ENCODE assay signal across 25 cellular contexts in genomic region chr1:12246584-12246983, GRCh38.
"Had no signal": no experiment of that assay in that cellular context is flagged by ENCODE, and none has a peak within 500 bp of the region (broad histone marks: within the 10 kb centered on the region; RNA-seq: fewer than 3 reads in every experiment).

No MANE protein-coding gene starts in this region.

- H3K4me1 ChIP-seq: heart left ventricle, prostate gland, sigmoid colon, spleen had no signal

- ATAC-seq: gastroesophageal sphincter; heart left ventricle; left lobe of liver; mucosa of descending colon; right cardiac atrium; stimulated activated naive B cell treated with anti-CD40 and anti-IgM and Interleukin-4, amounts not matched to agents 10 μg/mL and 1 μg/mL and 100 μg/mL, for 72 hours had no signal

- H3K4me1 Mint-ChIP-seq: memory B cell had no signal

- H3K4me3 Mint-ChIP-seq: memory B cell; mesothelial cell of epicardium; naive B cell; nephron; stimulated activated naive B cell treated with anti-CD40 and anti-IgM and Interleukin-4, amounts not matched to agents 10 μg/mL and 1 μg/mL and 100 μg/mL, for 72 hours; stimulated activated naive CD8-positive, alpha-beta T cell treated with anti-CD3 and anti-CD28 coated beads, Interleukin-15, Interleukin-2, amounts not matched to agents 100 ng/mL and 50 ng/mL, for 24 hours had no signal

- H3K9me3 ChIP-seq: gastroesophageal sphincter, heart left ventricle, mucosa of descending colon, prostate gland, sigmoid colon, spleen, vagina had no signal

- H3K27ac Mint-ChIP-seq: memory B cell; mesothelial cell of epicardium; stimulated activated naive B cell treated with anti-CD40 and anti-IgM and Interleukin-4, amounts not matched to agents 10 μg/mL and 1 μg/mL and 100 μg/mL, for 72 hours had no signal

- H3K4me3 ChIP-seq: dorsolateral prefrontal cortex, gastroesophageal sphincter, heart left ventricle, hepatocyte, lung, mucosa of descending colon, prostate gland, sigmoid colon, skin epidermis, spleen, vagina had no signal

- H3K9me3 Mint-ChIP-seq: memory B cell; mesothelial cell of epicardium; naive B cell; nephron; stimulated activated naive B cell treated with anti-CD40 and anti-IgM and Interleukin-4, amounts not matched to agents 10 μg/mL and 1 μg/mL and 100 μg/mL, for 72 hours; stimulated activated naive CD8-positive, alpha-beta T cell treated with anti-CD3 and anti-CD28 coated beads, Interleukin-15, Interleukin-2, amounts not matched to agents 100 ng/mL and 50 ng/mL, for 24 hours had no signal

- H3K27ac ChIP-seq: dorsolateral prefrontal cortex, gastroesophageal sphincter, heart left ventricle, hepatocyte, prostate gland, sigmoid colon, spleen, vagina had no signal

- H3K27me3 Mint-ChIP-seq: memory B cell; naive B cell; stimulated activated naive B cell treated with anti-CD40 and anti-IgM and Interleukin-4, amounts not matched to agents 10 μg/mL and 1 μg/mL and 100 μg/mL, for 72 hours; stimulated activated naive CD8-positive, alpha-beta T cell treated with anti-CD3 and anti-CD28 coated beads, Interleukin-15, Interleukin-2, amounts not matched to agents 100 ng/mL and 50 ng/mL, for 24 hours had no signal

- H3K27me3 ChIP-seq: dorsolateral prefrontal cortex, gastroesophageal sphincter, heart left ventricle, hepatocyte, sigmoid colon, spleen, vagina had no signal

- DNase-seq: dorsolateral prefrontal cortex; effector CD4-positive, alpha-beta T cell; foreskin fibroblast; heart left ventricle; kidney; mucosa of descending colon; naive B cell; nucleus accumbens; right cardiac atrium; sigmoid colon; spleen; stimulated activated CD4-positive, alpha-beta T cell treated with anti-CD3 and anti-CD28 coated beads, Interleukin-4, amount 100 ng/mL, for 4 hours; stimulated activated naive B cell treated with anti-CD40 and anti-IgM and Interleukin-4, amounts not matched to agents 10 μg/mL and 1 μg/mL and 100 μg/mL, for 72 hours; trophoblast cell had no signal
